16 cellular contexts compared by ENCODE assay signal in the genomic region with DNA sequence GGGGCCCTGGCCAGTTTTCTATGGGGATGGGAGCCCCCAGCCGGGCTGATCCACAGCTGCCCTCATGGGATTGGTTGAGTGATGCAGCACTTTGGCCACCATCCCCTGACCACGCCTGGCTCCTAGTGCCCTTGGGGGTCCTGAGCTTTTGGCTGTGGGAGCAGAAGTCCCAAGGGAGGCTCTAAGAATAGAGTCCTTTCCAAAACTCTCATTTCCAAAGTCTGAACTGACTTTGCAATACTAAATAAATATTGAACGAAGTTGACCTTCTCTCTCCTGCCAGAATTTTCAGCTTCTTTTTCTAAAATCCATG.
"Had no signal": no experiment of that assay in that cellular context is flagged by ENCODE, and none has a peak within 500 bp of the region (broad histone marks: within the 10 kb centered on the region; RNA-seq: fewer than 3 reads in every experiment).

No MANE protein-coding gene starts in this region.

- H3K4me1 ChIP-seq: neural progenitor cell had no signal

- H3K27ac ChIP-seq: esophagus muscularis mucosa, lower lobe of right lung, neural progenitor cell, pancreas, SJSA1, upper lobe of left lung had no signal

- H3K27ac Mint-ChIP-seq: activated naive CD4-positive, alpha-beta T cell treated with anti-CD3 and anti-CD28 coated beads for 36 hours; activated naive CD8-positive, alpha-beta T cell treated with anti-CD3 and anti-CD28 coated beads, Interleukin-2, amount 50 U/mL, for 24 hours; activated T-helper 2 cell treated with anti-CD3 and anti-CD28 coated beads, Interferon-gamma antibody, Interleukin-2, Interleukin-4, amounts not matched to agents 10 μg/mL and 5 μg/mL and 100 μg/mL, durations not matched to agents 14 hours and 24 hours and 36 hours; neural progenitor cell had no signal

- H3K4me3 ChIP-seq: esophagus muscularis mucosa, lower lobe of right lung, neural progenitor cell, pancreas, SJSA1, upper lobe of left lung had no signal

- H3K36me3 Mint-ChIP-seq: neural progenitor cell had no signal

- H3K4me1 Mint-ChIP-seq: activated naive CD8-positive, alpha-beta T cell treated with anti-CD3 and anti-CD28 coated beads, Interleukin-2, amount 50 U/mL, for 24 hours had no signal

- H3K27me3 ChIP-seq: neural progenitor cell, pancreas, SJSA1, upper lobe of left lung had no signal

- H3K9me3 Mint-ChIP-seq: activated T-helper 2 cell treated with anti-CD3 and anti-CD28 coated beads, Interferon-gamma antibody, Interleukin-2, Interleukin-4, amounts not matched to agents 10 μg/mL and 5 μg/mL and 100 μg/mL, durations not matched to agents 14 hours and 24 hours and 36 hours had no signal

- DNase-seq: activated CD4-positive, CD25-positive, alpha-beta regulatory T cell treated with anti-CD3 and anti-CD28 coated beads, Interleukin-2, amount 50 U/mL, for 72 hours; activated naive CD4-positive, alpha-beta T cell treated with anti-CD3 and anti-CD28 coated beads for 36 hours; activated naive CD8-positive, alpha-beta T cell treated with anti-CD3 and anti-CD28 coated beads, Interleukin-2, amount 50 U/mL, for 24 hours; activated T-cell treated with anti-CD3 and anti-CD28 coated beads, Interleukin-2, amount 50 U/mL, for 1 hour; effector CD4-positive, alpha-beta T cell; hippocampal formation; lower lobe of right lung; pancreas; stimulated activated CD4-positive, alpha-beta T cell treated with anti-CD3 and anti-CD28 coated beads, Interleukin-4, amount 100 ng/mL, for 24 hours; stimulated activated naive CD4-positive, alpha-beta T cell; substantia nigra; upper lobe of left lung had no signal

- H3K9me3 ChIP-seq: esophagus muscularis mucosa, lower lobe of right lung, pancreas, upper lobe of left lung had no signal

- H3K4me3 Mint-ChIP-seq: activated naive CD4-positive, alpha-beta T cell treated with anti-CD3 and anti-CD28 coated beads for 36 hours; activated naive CD8-positive, alpha-beta T cell treated with anti-CD3 and anti-CD28 coated beads, Interleukin-2, amount 50 U/mL, for 24 hours; neural progenitor cell had no signal

- ATAC-seq: activated naive CD8-positive, alpha-beta T cell treated with anti-CD3 and anti-CD28 coated beads, Interleukin-2, amount 50 U/mL, for 24 hours; lower lobe of right lung; pancreas had no signal

- H3K27me3 Mint-ChIP-seq: activated naive CD8-positive, alpha-beta T cell treated with anti-CD3 and anti-CD28 coated beads, Interleukin-2, amount 50 U/mL, for 24 hours had no signal

- H3K36me3 ChIP-seq: esophagus muscularis mucosa, lower lobe of right lung, neural progenitor cell, pancreas, SJSA1, upper lobe of left lung had no signal
